ENCODE assay signal across 12 cellular contexts in the genomic region with DNA sequence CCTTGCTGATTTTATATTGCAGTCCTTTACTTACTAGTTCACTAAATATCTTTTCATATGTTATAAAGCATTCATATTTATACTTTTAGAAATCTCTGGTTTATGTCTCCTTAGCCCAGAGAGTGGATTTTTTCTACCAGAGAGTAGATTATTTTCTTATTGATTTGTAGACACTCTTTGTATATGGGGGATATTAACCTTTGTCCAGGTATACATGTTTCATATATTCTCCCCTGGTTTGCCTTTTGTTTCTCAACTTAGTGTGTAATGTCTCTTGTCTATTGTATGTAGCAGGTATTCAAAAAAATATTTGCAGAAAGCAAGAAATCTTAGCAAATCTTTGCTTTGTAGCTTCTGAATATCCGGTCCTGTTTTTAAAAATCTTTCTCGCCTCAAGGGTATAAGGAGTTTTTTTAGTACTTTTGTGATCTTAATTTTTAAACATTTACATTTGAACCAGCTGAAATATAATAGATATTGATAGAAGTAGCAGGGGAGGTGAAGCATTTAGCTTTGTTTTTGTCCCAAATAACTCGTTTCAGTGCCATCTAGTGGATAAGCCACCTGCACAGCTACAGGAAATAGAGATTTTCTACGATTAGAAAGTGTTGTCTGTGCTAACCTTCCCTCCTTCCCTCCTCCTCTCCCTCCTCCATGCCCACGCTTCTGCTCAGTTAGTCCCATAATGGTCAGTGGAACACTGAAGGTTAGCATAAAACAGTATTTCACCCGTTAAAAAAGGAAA.
DNase-seq lines count a peak whose midpoint lies in the region; ATAC-seq, FAIRE-seq and TF ChIP-seq lines count a peak whose summit lies in the region.
"Had no signal": no experiment of that assay in that cellular context is flagged by ENCODE, and none has a peak within 500 bp of the region (broad histone marks: within the 10 kb centered on the region; RNA-seq: fewer than 3 reads in every experiment).

No MANE protein-coding gene starts in this region.

- CTCF ChIA-PET in HCT116 (lab: Charles Lee) = interaction anchor here (0.6 to 2.1 kb wide), 7 partner anchors 10 to 392 kb away, joined by 3 to 8 read pairs (median 4); no protein-coding TSS in a partner anchor
- CTCF ChIA-PET in HepG2 (lab: Yijun Ruan, JAX; ENCODE audit: low intra/inter-chr PET ratio, low total read pairs) = no interaction called here

- H3K9ac ChIP-seq in HCT116 (ENCODE audit: low read length) = no peak overlapping the region
- H3K9ac ChIP-seq in SU-DHL-6 (ENCODE audit: low read length) = no peak overlapping the region
- H3K9ac ChIP-seq in HepG2 (ENCODE audit: insufficient read depth, low read depth, low read length) = no peak overlapping the region

- H3K79me2 ChIP-seq in HCT116 (ENCODE audit: insufficient read depth, low read length) (no peaks in the 10 kb centered on the region), SU-DHL-6 (ENCODE audit: insufficient read depth, low read length) (peaks cover 4% of the 10 kb centered on the region; the same call in 1 of the 2 replicates), HepG2 (ENCODE audit: insufficient read depth, low read length) (no peaks in the 10 kb centered on the region)

- intact Hi-C loops in HCT116 (cut with micrococcal nuclease) = no loop called here
- intact Hi-C loops in HepG2 (cut with micrococcal nuclease; ENCODE audit: unreplicated experiment) = no loop called here
- intact Hi-C loops in ovary (cut with DNase I) = no loop called here

- TF ChIP-seq RAD21 in HCT116 (IDR thresholded peaks at IDR 0.05; ENCODE audit: low read depth) (peak; percentile 46), HepG2 (CRISPR knock-in tag; IDR thresholded peaks at IDR 0.05) (no peak)

- no peak overlapping the region for H3K27ac ChIP-seq in HCT116 (ENCODE audit: low read depth, low read length)
- no peak overlapping the region for H3K27ac ChIP-seq in SU-DHL-6 (ENCODE audit: low read depth, low read length)
- no peak overlapping the region for H3K27ac ChIP-seq in HepG2 (ENCODE audit: extremely low read length, insufficient read depth, low read length)
- H3K27ac ChIP-seq in ovary = no peak overlapping the region
- H3K27ac ChIP-seq: uterus had no signal

- TF ChIP-seq CTCF in D721Med (IDR thresholded peaks at IDR 0.05; ENCODE audit: insufficient read depth, missing control alignments) (peak; percentile 34), HCT116 (IDR thresholded peaks at IDR 0.05 in 2 of 3, conservative IDR thresholded peaks at IDR 0.05 in 1 of 3; ENCODE audit: borderline replicate concordance in 1 of 3, insufficient read depth in 1 of 3, low read depth in 2 of 3, low read length in 2 of 3) (peak; percentile 47 to 54 (median 52); a peak in 5 of 6 replicates), SU-DHL-6 (IDR thresholded peaks at IDR 0.05; ENCODE audit: insufficient read depth, low read length, poor library complexity, severe bottlenecking) (peak; percentile 17), HepG2 (CRISPR knock-in tag; IDR thresholded peaks at IDR 0.05) (peak; percentile 37), ovary (IDR thresholded peaks at IDR 0.05) (no peak)

- TF ChIP-seq POLR2A in HCT116 (IDR thresholded peaks at IDR 0.05; ENCODE audit: borderline replicate concordance, extremely low read depth, insufficient read depth, insufficient read length) (no peak), HepG2 (IDR thresholded peaks at IDR 0.05; ENCODE audit: insufficient read depth in 1 of 2, low read depth in 2 of 2, low read length in 2 of 2) (no peak), ovary (IDR thresholded peaks at IDR 0.05) (no peak)

- no peak for TF ChIP-seq EP300 in HepG2 (IDR thresholded peaks at IDR 0.05; ENCODE audit: low read depth in 2 of 2, low read length in 2 of 2)
- no peak for TF ChIP-seq EP300 in HepG2 (CRISPR knock-in tag; IDR thresholded peaks at IDR 0.05; ENCODE audit: borderline replicate concordance)
- no peak for TF ChIP-seq EP300 in ovary (IDR thresholded peaks at IDR 0.05)

- H2AFZ ChIP-seq in HCT116 (ENCODE audit: low read depth, low read length, poor library complexity, severe bottlenecking) (peak overlapping the region; percentile 67), SU-DHL-6 (ENCODE audit: low read depth, low read length, severe bottlenecking) (no peak overlapping the region), HepG2 (ENCODE audit: low read length) (no peak overlapping the region)

- DNase-seq in D721Med (ENCODE audit: insufficient read length, low spot score) (no peak), HCT116 (ENCODE audit: low read depth, low spot score) (peak; percentile 4), HepG2 (ENCODE audit: low spot score) (no peak), ovary (no peak), anterior cingulate cortex (lab: John Stamatoyannopoulos, UW) (no peak), ecto neural progenitor cell (ENCODE audit: low spot score) (no peak)
- DNase-seq: activated T-cell treated with anti-CD3 and anti-CD28 coated beads, Interleukin-2, amount 50 U/mL, for 24 hours; MG63; uterus had no signal

- ATAC-seq in HCT116 (peak; percentile 44), HepG2 (no peak)
- ATAC-seq: naive thymus-derived CD8-positive, alpha-beta T cell had no signal

- H3K4me2 ChIP-seq in HCT116 (ENCODE audit: low read length) (no peak overlapping the region; the same call in 1 of the 2 replicates), SU-DHL-6 (ENCODE audit: low read depth, low read length, poor library complexity, severe bottlenecking) (no peak overlapping the region), HepG2 (ENCODE audit: low read depth, low read length) (no peak overlapping the region)

- H3K36me3 ChIP-seq in HCT116 (ENCODE audit: control insufficient read depth in 1 of 2, insufficient read depth in 2 of 2, low read length in 2 of 2) = no peaks in the 10 kb centered on the region
- H3K36me3 ChIP-seq in SU-DHL-6 (ENCODE audit: low read length) = peaks cover 46% of the 10 kb centered on the region
- H3K36me3 ChIP-seq in HepG2 (replicated peaks in 1 of 2; ENCODE audit: control insufficient read depth in 1 of 2, insufficient read depth in 2 of 2, low read length in 2 of 2) = no peaks in the 10 kb centered on the region
- H3K36me3 ChIP-seq in ovary = no peaks in the 10 kb centered on the region
- H3K36me3 ChIP-seq: MG63, uterus had no signal

- H3K4me1 ChIP-seq in HCT116 (ENCODE audit: control insufficient read depth in 1 of 2, insufficient read depth in 2 of 2, low read length in 2 of 2) (peaks cover 7 to 21% of the 10 kb centered on the region in 2 experiments; a peak in 3 of 4 replicates), HepG2 (ENCODE audit: insufficient read depth, low read length) (peaks cover 13% of the 10 kb centered on the region), ovary (ENCODE audit: insufficient read depth) (no peaks in the 10 kb centered on the region)
- H3K4me1 ChIP-seq: uterus had no signal

- in situ Hi-C loops in HepG2 (cut with HindIII; ENCODE audit: extremely low pct_ligation_motif_present, low pct_unique_long_range_greater_than_20kb) = no loop called here

- H3F3A ChIP-seq in SU-DHL-6 (ENCODE audit: insufficient read depth) = peaks cover 29% of the 10 kb centered on the region

- WGBS in HepG2 (ENCODE audit: low lambda C conversion rate) = 13% methylated on average over 6 of the region's 6 CpGs
- WGBS in ovary, 3 donors = 46 to 54% (median 52%) methylated on average over 6 of the region's 6 CpGs

- H3K4me3 ChIP-seq in HCT116 (replicated peaks in 1 of 2; ENCODE audit: low read depth in 1 of 2, low read length in 2 of 2) = no peak overlapping the region
- no peak overlapping the region for H3K4me3 ChIP-seq in SU-DHL-6 (ENCODE audit: insufficient read depth, low read length, poor library complexity, severe bottlenecking)
- no peak overlapping the region for H3K4me3 ChIP-seq in HepG2 (replicated peaks in 1 of 3; ENCODE audit: insufficient read depth in 1 of 3, low read depth in 2 of 3, low read length in 3 of 3)
- no peak overlapping the region for H3K4me3 ChIP-seq in ovary
- H3K4me3 ChIP-seq: MG63, uterus had no signal

- no peaks in the 10 kb centered on the region for H4K20me1 ChIP-seq in HCT116 (ENCODE audit: insufficient read depth)
- H4K20me1 ChIP-seq in SU-DHL-6 (ENCODE audit: low read depth, low read length) = no peaks in the 10 kb centered on the region; the same call in 1 of the 2 replicates
- no peaks in the 10 kb centered on the region for H4K20me1 ChIP-seq in HepG2 (ENCODE audit: insufficient read depth, low read length)

- RAD21 ChIA-PET in HCT116 (lab: Charles Lee; ENCODE audit: low non-redundant PET in 1 of 2, low total read pairs in 2 of 2, uncharacterized antibody in 2 of 2, unreplicated experiment in 2 of 2) = interaction anchor here in 1 of 2 experiments (1.1 kb wide), 1 partner anchor 249 kb away, joined by 3 read pairs; no protein-coding TSS in a partner anchor

- H3K9me2 ChIP-seq in HCT116 (ENCODE audit: insufficient read depth) = no peaks in the 10 kb centered on the region
- no peaks in the 10 kb centered on the region for H3K9me2 ChIP-seq in SU-DHL-6 (replicated peaks; ENCODE audit: insufficient read depth, low read length)

- FAIRE-seq in D721Med (lab: Jason Lieb, UNC) (no peak), HepG2 (lab: Jason Lieb, UNC) (no peak)
- FAIRE-seq: TTC549 had no signal

- no TSS peak for BruUV-seq in HCT116 (replicated peaks; lab: Mats Ljungman, UMichigan)
- BruUV-seq in HepG2 (replicated peaks; lab: Mats Ljungman, UMichigan) = no TSS peak

- H3K9me3 ChIP-seq in HCT116 (ENCODE audit: control insufficient read depth in 1 of 2, insufficient read depth in 1 of 2, low read depth in 1 of 2, low read length in 2 of 2) (no peaks in the 10 kb centered on the region), SU-DHL-6 (ENCODE audit: insufficient read depth, low read length) (no peaks in the 10 kb centered on the region), HepG2 (ENCODE audit: low read length) (no peaks in the 10 kb centered on the region), ovary (no peaks in the 10 kb centered on the region)
- H3K9me3 ChIP-seq: MG63, uterus had no signal

- H3K27me3 ChIP-seq in HCT116 (ENCODE audit: insufficient read depth, low read length) (no peaks in the 10 kb centered on the region), SU-DHL-6 (ENCODE audit: low read length) (no peaks in the 10 kb centered on the region), HepG2 (ENCODE audit: control insufficient read depth in 1 of 2, insufficient read depth in 2 of 2, low read length in 2 of 2) (peaks cover 0 to 9% of the 10 kb centered on the region in 2 experiments; a peak in 3 of 5 replicates), ovary (no peaks in the 10 kb centered on the region)
- H3K27me3 ChIP-seq: uterus had no signal

- POLR2A ChIA-PET in HCT116 (lab: Charles Lee) = no interaction called here
- POLR2A ChIA-PET in HepG2 (lab: Yijun Ruan, JAX) = no interaction called here

TF ChIP-seq in HCT116, 20 proteins besides CTCF, POLR2A, EP300 and RAD21 (continues in another document):
- TF ChIP-seq ELF1 (IDR thresholded peaks at IDR 0.05; ENCODE audit: borderline replicate concordance, low read depth) (no peak), YY1 (IDR thresholded peaks at IDR 0.05; ENCODE audit: extremely low read depth, insufficient replicate concordance, low read depth, low read length) (no peak), SIN3A (IDR thresholded peaks at IDR 0.05; ENCODE audit: low read depth) (no peak)

TF ChIP-seq in HepG2, 621 proteins besides CTCF, POLR2A, EP300 and RAD21 (continues in another document):
- no peak for TF ChIP-seq KDM1A (CRISPR knock-in tag; IDR thresholded peaks at IDR 0.05)

Comparison
In these comparisons a context has a peak if more than half of its experiments do, and no peak if none do; other contexts are left out.
1. CTCF ChIP-seq: peak in D721Med (single experiment), HCT116 (3 of 3), SU-DHL-6 (single experiment) and HepG2 (single experiment); none in ovary (0 of 3).